Comparison of ENCODE assay signal across 24 cellular contexts in genomic region chr3:127986803-127987202, GRCh38.
DNase-seq lines count a peak whose midpoint lies in the region; ATAC-seq, FAIRE-seq and TF ChIP-seq lines count a peak whose summit lies in the region.
"Had no signal": no experiment of that assay in that cellular context is flagged by ENCODE, and none has a peak within 500 bp of the region (broad histone marks: within the 10 kb centered on the region; RNA-seq: fewer than 3 reads in every experiment).

No MANE protein-coding gene starts in this region.

- no peak for FAIRE-seq in GM12891 (lab: Jason Lieb, UNC)
- FAIRE-seq: GM12892, H1, RCC 7860 had no signal

- H3K4me3 ChIP-seq in heart left ventricle, result no peak overlapping the region
- no peak overlapping the region for H3K4me3 ChIP-seq in right lobe of liver
- H3K4me3 ChIP-seq in psoas muscle, result no peak overlapping the region
- H3K4me3 ChIP-seq in stomach, result no peak overlapping the region
- H3K4me3 ChIP-seq: SJSA1 had no signal

- H3K27ac ChIP-seq in VCaP (0 out of 2 replicates have a peak overlapping the region, but pooled peaks have one; percentile 9), heart left ventricle (peak overlapping the region in 9 of 12 donors; percentile 16 to 82 (median 43)), right lobe of liver (peak overlapping the region in 1 of 3 donors; percentile 39), psoas muscle (no peak overlapping the region), stomach (no peak overlapping the region)
- H3K27ac ChIP-seq: HL-60, SJSA1 had no signal

- H3K27me3 Mint-ChIP-seq in MCF 10A (ENCODE audit: insufficient read depth, unreplicated experiment), result no peaks in the 10 kb centered on the region

- TF ChIP-seq CTCF in VCaP (conservative IDR thresholded peaks at IDR 0.05) (no peak), heart left ventricle (IDR thresholded peaks at IDR 0.05) (no peak), right lobe of liver (IDR thresholded peaks at IDR 0.05) (peak in 2 of 4 donors; percentile 9 to 20), psoas muscle (IDR thresholded peaks at IDR 0.05) (no peak), MCF 10A (IDR thresholded peaks at IDR 0.05; ENCODE audit: unreplicated experiment) (no peak), stomach (IDR thresholded peaks at IDR 0.05) (no peak)

- H3K36me3 ChIP-seq in heart left ventricle, result peaks cover 0 to 6% (median 0%) of the 10 kb centered on the region in 9 donors
- no peaks in the 10 kb centered on the region for H3K36me3 ChIP-seq in right lobe of liver
- peaks cover 0 to 24% of the 10 kb centered on the region in 2 donors for H3K36me3 ChIP-seq in psoas muscle (ENCODE audit: insufficient read depth in 1 of 2, low read depth in 1 of 2)
- no peaks in the 10 kb centered on the region for H3K36me3 ChIP-seq in stomach
- H3K36me3 ChIP-seq: SJSA1 had no signal

- no peaks in the 10 kb centered on the region for H3K9me3 Mint-ChIP-seq in MCF 10A (ENCODE audit: unreplicated experiment)

- H3K4me1 ChIP-seq in heart left ventricle, result peaks cover 0 to 18% (median 6%) of the 10 kb centered on the region in 12 donors
- H3K4me1 ChIP-seq in right lobe of liver, result peaks cover 0 to 15% (median 6%) of the 10 kb centered on the region in 4 donors
- H3K4me1 ChIP-seq in psoas muscle, result peaks cover 12% of the 10 kb centered on the region
- H3K4me1 ChIP-seq in stomach, result peaks cover 0 to 6% (median 0%) of the 10 kb centered on the region in 4 donors

- TF ChIP-seq POLR2A in heart left ventricle (IDR thresholded peaks at IDR 0.05), result no peak
- TF ChIP-seq POLR2A in right lobe of liver (IDR thresholded peaks at IDR 0.05), result no peak
- no peak for TF ChIP-seq POLR2A in stomach (IDR thresholded peaks at IDR 0.05)
- TF ChIP-seq POLR2A in GM12891 (IDR thresholded peaks at IDR 0.05; ENCODE audit: low read depth, low read length), result no peak

- H3K36me3 Mint-ChIP-seq in MCF 10A (ENCODE audit: insufficient read depth, unreplicated experiment), result no peaks in the 10 kb centered on the region

- DNase-seq in heart left ventricle (peak; percentile 64 to 87 (median 74)), right lobe of liver (peak; percentile 84 to 96 (median 94)), psoas muscle (no peak), MCF 10A (ENCODE audit: unreplicated experiment) (no peak), stomach (no peak), GM12891 (ENCODE audit: insufficient read length, low spot score) (no peak), occipital lobe (lab: John Stamatoyannopoulos, UW) (no peak)
- DNase-seq: Calu3, DMS79 treated with DMSO at 0.1 percent for 48 hours, GF-D8, HCEC 1CT, Karpas-422, NCI-H1092 treated with DMSO at 0.1 percent for 48 hours, NCI-H1436, NCI-H187 treated with DMSO at 0.1 percent for 48 hours, NCI-H446, NCI-H524 treated with DMSO at 0.1 percent for 48 hours, NCI-H774 had no signal

- TF ChIP-seq EP300 in stomach (IDR thresholded peaks at IDR 0.05), result no peak

- intact Hi-C loops in heart left ventricle (cut with DNase I), result no loop called here
- intact Hi-C loops in right lobe of liver (cut with DNase I), result no loop called here
- intact Hi-C loops in psoas muscle (cut with DNase I), result no loop called here
- intact Hi-C loops in MCF 10A (cut with micrococcal nuclease), result no loop called here
- intact Hi-C loops in stomach (cut with DNase I; ENCODE audit: low total_unique reads), result no loop called here

- 55 to 73% (median 65%) methylated on average over 11 of the region's 11 CpGs for WGBS in heart left ventricle, 4 donors
- WGBS in right lobe of liver (ENCODE audit: insufficient coverage, low coverage, low lambda C conversion rate, missing lambda C conversion rate), result 50% methylated on average over 3 of the region's 11 CpGs
- 38 to 60% (median 39%) methylated on average over 11 of the region's 11 CpGs for WGBS in psoas muscle, 3 donors
- 64 to 77% (median 70%) methylated on average over 11 of the region's 11 CpGs for WGBS in stomach, 5 donors

- H3K9me3 ChIP-seq in heart left ventricle, result no peaks in the 10 kb centered on the region
- no peaks in the 10 kb centered on the region for H3K9me3 ChIP-seq in right lobe of liver
- H3K9me3 ChIP-seq in psoas muscle, result no peaks in the 10 kb centered on the region
- no peaks in the 10 kb centered on the region for H3K9me3 ChIP-seq in stomach
- H3K9me3 ChIP-seq: SJSA1 had no signal

- CTCF ChIA-PET in MCF 10A (lab: Yijun Ruan, JAX), result no interaction called here

- H3K4me1 Mint-ChIP-seq in MCF 10A (ENCODE audit: insufficient read depth, unreplicated experiment), result no peaks in the 10 kb centered on the region

- POLR2A ChIA-PET in MCF 10A (lab: Yijun Ruan, JAX), result no interaction called here

- BruUV-seq in MCF 10A (replicated peaks; lab: Mats Ljungman, UMichigan), result no TSS peak

- H3K27ac Mint-ChIP-seq in MCF 10A (ENCODE audit: low read depth, unreplicated experiment), result no peak overlapping the region

- ATAC-seq in heart left ventricle, result peak; percentile 86 to 91 (median 89)
- ATAC-seq in right lobe of liver, result peak; percentile 96 to 97 (median 96)
- peak; percentile 21 to 60 (median 51) for ATAC-seq in psoas muscle

- H3K27me3 ChIP-seq in heart left ventricle, result no peaks in the 10 kb centered on the region
- no peaks in the 10 kb centered on the region for H3K27me3 ChIP-seq in right lobe of liver
- no peaks in the 10 kb centered on the region for H3K27me3 ChIP-seq in psoas muscle (ENCODE audit: insufficient read depth in 3 of 3, low read length in 2 of 3)
- no peaks in the 10 kb centered on the region for H3K27me3 ChIP-seq in stomach
- H3K27me3 ChIP-seq: SJSA1 had no signal

- H3K4me3 Mint-ChIP-seq in MCF 10A (ENCODE audit: unreplicated experiment), result no peak overlapping the region

TF ChIP-seq in GM12891, 5 proteins besides CTCF, POLR2A, EP300 and RAD21:
- no peak for TF ChIP-seq TAF1 (IDR thresholded peaks at IDR 0.05; ENCODE audit: low read depth, low read length)
- TF ChIP-seq POLR2AphosphoS5 (IDR thresholded peaks at IDR 0.05; ENCODE audit: low read depth, low read length), result no peak
- no peak for TF ChIP-seq POU2F2 (IDR thresholded peaks at IDR 0.05; ENCODE audit: low read depth, low read length)
- no peak for TF ChIP-seq PAX5 (IDR thresholded peaks at IDR 0.05; ENCODE audit: insufficient read depth, low read length, severe bottlenecking)
- no peak for TF ChIP-seq SPI1 (IDR thresholded peaks at IDR 0.05; ENCODE audit: low read depth, low read length)

Comparison
In these comparisons a context has a peak if more than half of its experiments do, and no peak if none do; other contexts are left out.
1. H3K27ac ChIP-seq: peak in VCaP (single experiment) and heart left ventricle (9 of 12); none in psoas muscle (single experiment) and stomach (0 of 5).
2. DNase-seq: peak in heart left ventricle (5 of 5) and right lobe of liver (3 of 3); none in psoas muscle (0 of 2), MCF 10A (single experiment), stomach (single experiment), GM12891 (single experiment) and occipital lobe (single experiment).
3. Peak in every context shown above with its lines, with median percentiles within 50 percentile points of each other: ATAC-seq.